ENCODE assay signal across 20 cellular contexts in genomic region chr12:120994589-120995337, GRCh38. TPM values are rescaled to one million over a fixed set of nuclear protein-coding genes. Genes with fewer than 3 reads are reported as not detected.
"Had no signal": no experiment of that assay in that cellular context is flagged by ENCODE, and none has a peak within 500 bp of the region (broad histone marks: within the 10 kb centered on the region; RNA-seq: fewer than 3 reads in every experiment).

No MANE protein-coding gene starts in this region.

- H3K36me3 Mint-ChIP-seq: activated CD4-positive, alpha-beta memory T cell treated with anti-CD3 and anti-CD28 coated beads for 36 hours; activated naive CD8-positive, alpha-beta T cell had no signal

- H3K4me3 Mint-ChIP-seq: activated CD4-positive, alpha-beta memory T cell treated with anti-CD3 and anti-CD28 coated beads for 36 hours; activated naive CD8-positive, alpha-beta T cell; activated T-helper 1 cell treated with anti-CD3 and anti-CD28 coated beads, Interleukin-12 subunit alpha, Interleukin-12 subunit beta, Interleukin-2, Interleukin-4 antibody, amounts not matched to agents 30 ng/mL and 10 ng/mL and 1 ng/mL, durations not matched to agents 14 hours and 24 hours and 36 hours; naive thymus-derived CD8-positive, alpha-beta T cell had no signal

- H3K27ac ChIP-seq: esophagus muscularis mucosa, neutrophil, parathyroid adenoma, sigmoid colon, thyroid gland had no signal

- H2AFZ ChIP-seq: parathyroid adenoma had no signal

- H3K4me3 ChIP-seq: esophagus muscularis mucosa, sigmoid colon, thyroid gland had no signal

- ATAC-seq: naive thymus-derived CD8-positive, alpha-beta T cell had no signal

- H3K4me1 ChIP-seq: parathyroid adenoma, sigmoid colon had no signal

- H3K27ac Mint-ChIP-seq: activated CD4-positive, alpha-beta memory T cell treated with anti-CD3 and anti-CD28 coated beads for 36 hours; activated naive CD8-positive, alpha-beta T cell; activated T-helper 1 cell treated with anti-CD3 and anti-CD28 coated beads, Interleukin-12 subunit alpha, Interleukin-12 subunit beta, Interleukin-2, Interleukin-4 antibody, amounts not matched to agents 30 ng/mL and 10 ng/mL and 1 ng/mL, durations not matched to agents 14 hours and 24 hours and 36 hours had no signal

- H3K36me3 ChIP-seq: esophagus muscularis mucosa, neutrophil, sigmoid colon, thyroid gland had no signal

- H3K9me3 Mint-ChIP-seq: activated CD4-positive, alpha-beta memory T cell treated with anti-CD3 and anti-CD28 coated beads for 36 hours; activated T-helper 1 cell treated with anti-CD3 and anti-CD28 coated beads, Interleukin-12 subunit alpha, Interleukin-12 subunit beta, Interleukin-2, Interleukin-4 antibody, amounts not matched to agents 30 ng/mL and 10 ng/mL and 1 ng/mL, durations not matched to agents 14 hours and 24 hours and 36 hours had no signal

- H3K9ac ChIP-seq: parathyroid adenoma had no signal

- DNase-seq: activated CD4-positive, alpha-beta memory T cell treated with anti-CD3 and anti-CD28 coated beads for 36 hours; activated CD4-positive, alpha-beta T cell treated with anti-CD3 and anti-CD28 coated beads for 4 hours; activated gamma-delta T cell treated with Interleukin-2 at 50 U/mL for 16 hours; activated T-cell treated with anti-CD3 and anti-CD28 coated beads for 4 hours; effector CD4-positive, alpha-beta T cell; naive thymus-derived CD8-positive, alpha-beta T cell; sigmoid colon; stimulated activated CD4-positive, alpha-beta T cell treated with anti-CD3 and anti-CD28 coated beads, Interleukin-4, amount 100 ng/mL, for 4 hours; stimulated activated naive CD4-positive, alpha-beta T cell; thyroid gland had no signal

- H3K27me3 ChIP-seq: neutrophil, thyroid gland had no signal

- H3K9me3 ChIP-seq: esophagus muscularis mucosa, neutrophil, sigmoid colon, thyroid gland had no signal

- H3K79me2 ChIP-seq: parathyroid adenoma had no signal

RNA-seq across cellular contexts. Expression of gene HNF1A, which starts 16.4 kb away (rescaled TPM):
- total RNA-seq: activated CD4-positive, alpha-beta memory T cell treated with anti-CD3 and anti-CD28 coated beads for 36 hours; activated T-helper 1 cell treated with anti-CD3 and anti-CD28 coated beads, Interleukin-12 subunit alpha, Interleukin-12 subunit beta, Interleukin-2, Interleukin-4 antibody, amounts not matched to agents 30 ng/mL and 10 ng/mL and 1 ng/mL, durations not matched to agents 14 hours and 24 hours and 36 hours; cerebellum; esophagus muscularis mucosa; fibroblast of villous mesenchyme; mesenteric fat pad; naive thymus-derived CD8-positive, alpha-beta T cell; subcutaneous adipose tissue; thyroid gland; ureter had no signal
- polyA plus RNA-seq: naive thymus-derived CD8-positive, alpha-beta T cell had no signal
